In genomic region chr3:195542691-195543641, GRCh38 we compare ENCODE assay signal across 8 cellular contexts. TPM values are rescaled to one million over a fixed set of nuclear protein-coding genes. Genes with fewer than 3 reads are reported as not detected.
A peak's percentile ranks its signal among the peaks of the same experiment; 100 is the strongest.
DNase-seq lines count a peak whose midpoint lies in the region; ATAC-seq and TF ChIP-seq lines count a peak whose summit lies in the region.

Gene PPP1R2, minus strand, starts transcription at chr3:195543325. Its CDS starts 300 bp downstream, at chr3:195543025.

- peaks cover 13% of the 10 kb centered on the region for H3K27me3 ChIP-seq in endodermal cell (ENCODE audit: control insufficient read depth, insufficient read depth, low read length, poor library complexity, severe bottlenecking)

- H3K9me3 ChIP-seq in endodermal cell (ENCODE audit: control insufficient read depth, low read length) = no peaks in the 10 kb centered on the region

- peak within 1 kb of the TSS; percentile 75 for H3K27ac ChIP-seq in endodermal cell (ENCODE audit: low read depth, low read length)

- peaks cover 29% of the 10 kb centered on the region for H3K27me3 Mint-ChIP-seq in endodermal cell (ENCODE audit: insufficient read depth)
- H3K27me3 Mint-ChIP-seq in mesothelial cell of epicardium (ENCODE audit: low read depth) = no peaks in the 10 kb centered on the region

- H3K4me1 Mint-ChIP-seq in endodermal cell (peaks cover 27% of the 10 kb centered on the region), mesothelial cell of epicardium (peaks cover 57% of the 10 kb centered on the region)

- H3K9me3 Mint-ChIP-seq in endodermal cell = no peaks in the 10 kb centered on the region
- H3K9me3 Mint-ChIP-seq in mesothelial cell of epicardium = no peaks in the 10 kb centered on the region

- no peak for TF ChIP-seq CTCF in endodermal cell (conservative IDR thresholded peaks at IDR 0.05)
- TF ChIP-seq CTCF in mesothelial cell of epicardium (IDR thresholded peaks at IDR 0.05; ENCODE audit: unreplicated experiment) = no peak

- peaks cover 3% of the 10 kb centered on the region for H3K4me1 ChIP-seq in endodermal cell (ENCODE audit: control insufficient read depth, insufficient read depth, low read length)

- H3K9ac ChIP-seq in endodermal cell (ENCODE audit: extremely low read depth, low read length, poor library complexity, severe bottlenecking) = peak within 1 kb of the TSS; percentile 83

- DNase-seq in COR-L47 (lab: John Stamatoyannopoulos, UW) (peak; percentile 93), HUDEP-2 (lab: John Stamatoyannopoulos, UW; ENCODE audit: unreplicated experiment in 76 of 76) (peak in 73 of 76 experiments; percentile 27 to 92 (median 82)), NOMO-1 treated with dmso at 0.1 percent for 144 hours (lab: John Stamatoyannopoulos, UW; ENCODE audit: unreplicated experiment) (peak; percentile 87), endodermal cell (peak; percentile 96), mesothelial cell of epicardium (ENCODE audit: low spot score in 2 of 2, unreplicated experiment in 2 of 2) (peak; percentile 94)
- peak; percentile 63 for DNase-seq in activated CD8-positive, alpha-beta memory T cell treated with anti-CD3 and anti-CD28 coated beads, Interleukin-2, amount 50 U/mL, for 24 hours (ENCODE audit: extremely low read depth)
- DNase-seq in stimulated activated CD8-positive, alpha-beta memory T cell treated with anti-CD3 and anti-CD28 coated beads, Interleukin-15, amount 100 ng/mL, for 4 hours (ENCODE audit: low read depth in 2 of 2) = peak; percentile 77 to 82

- ATAC-seq in GM21381 (IDR thresholded peaks at IDR 0.05; ENCODE audit: unreplicated experiment) = peak; percentile 69

- WGBS in endodermal cell (ENCODE audit: insufficient coverage in 1 of 2, insufficient read length in 1 of 2), 2 experiments = 0% methylated on average over 10 to 105 of the region's 105 CpGs

- H3K4me3 ChIP-seq in endodermal cell (ENCODE audit: low read length) = peak within 1 kb of the TSS; percentile 93

- H3K36me3 Mint-ChIP-seq in endodermal cell (ENCODE audit: low read depth) (no peaks in the 10 kb centered on the region), mesothelial cell of epicardium (no peaks in the 10 kb centered on the region)

- H3K4me3 Mint-ChIP-seq in endodermal cell (peak within 1 kb of the TSS; percentile 81), mesothelial cell of epicardium (peak within 1 kb of the TSS; percentile 86)

- no peaks in the 10 kb centered on the region for H3K36me3 ChIP-seq in endodermal cell (ENCODE audit: control insufficient read depth, insufficient read depth, low read length)

- peak within 1 kb of the TSS; percentile 89 for H3K27ac Mint-ChIP-seq in endodermal cell
- peak within 1 kb of the TSS; percentile 80 for H3K27ac Mint-ChIP-seq in mesothelial cell of epicardium

RNA-seq across cellular contexts. Expression of gene PPP1R2, which starts in this region (rescaled TPM):
- total RNA-seq in endodermal cell (10 to 100 TPM; 24.2 to 30.7 TPM), mesothelial cell of epicardium (27.4 to 31.3 TPM (median 30.2 TPM) in 3 replicates)
- 32.5 TPM for polyA plus RNA-seq in endodermal cell (2013, experiment 1 of 2)
- polyA plus RNA-seq in endodermal cell (2013, experiment 2 of 2) = 33.1 TPM

Comparison
In these comparisons a context has a peak if more than half of its experiments do, and no peak if none do; other contexts are left out.
1. Peak in every context shown above with its lines: DNase-seq, ATAC-seq, H3K4me3 ChIP-seq and H3K27ac ChIP-seq.